In genomic region chr13:84136582-84136981, GRCh38 we compare ENCODE assay signal across 14 cellular contexts.
DNase-seq lines count a peak whose midpoint lies in the region; ATAC-seq, FAIRE-seq and TF ChIP-seq lines count a peak whose summit lies in the region.
"Had no signal": no experiment of that assay in that cellular context is flagged by ENCODE, and none has a peak within 500 bp of the region (broad histone marks: within the 10 kb centered on the region; RNA-seq: fewer than 3 reads in every experiment).

No MANE protein-coding gene starts in this region.

- H3K27me3 ChIP-seq in DND-41 (ENCODE audit: insufficient read depth, low read length, poor library complexity) = no peaks in the 10 kb centered on the region
- no peaks in the 10 kb centered on the region for H3K27me3 ChIP-seq in MM.1S (replicated peaks; ENCODE audit: insufficient read depth, low read length)
- H3K27me3 ChIP-seq: ascending aorta, MG63, Peyer's patch had no signal

- H3F3A ChIP-seq in MM.1S (ENCODE audit: insufficient read depth, low read length) = peaks cover 10% of the 10 kb centered on the region; the same call in 1 of the 2 replicates

- no peak for FAIRE-seq in frontal cortex (lab: Jason Lieb, UNC)

- H3K4me3 ChIP-seq in DND-41 (ENCODE audit: low read depth in 1 of 2, low read length in 2 of 2) = no peak overlapping the region
- no peak overlapping the region for H3K4me3 ChIP-seq in MM.1S (ENCODE audit: low read length)
- H3K4me3 ChIP-seq: ascending aorta, MG63, Peyer's patch had no signal

- no peaks in the 10 kb centered on the region for H3K9me2 ChIP-seq in MM.1S (replicated peaks; ENCODE audit: insufficient read depth, low read length)

- H3K27ac Mint-ChIP-seq in effector memory CD8-positive, alpha-beta T cell = peak overlapping the region; percentile 67 to 93

- no peaks in the 10 kb centered on the region for H3K79me2 ChIP-seq in DND-41 (ENCODE audit: insufficient read depth, low read length)
- no peaks in the 10 kb centered on the region for H3K79me2 ChIP-seq in MM.1S (ENCODE audit: low read length)

- no peaks in the 10 kb centered on the region for H4K20me1 ChIP-seq in DND-41 (ENCODE audit: insufficient read depth, low read length)
- no peaks in the 10 kb centered on the region for H4K20me1 ChIP-seq in MM.1S (ENCODE audit: insufficient read depth, low read length)

- DNase-seq in DND-41 (no peak), MM.1S (no peak), frontal cortex (ENCODE audit: low spot score in 2 of 2) (no peak), NCI-H2107 treated with DMSO at 0.1 percent for 48 hours (lab: John Stamatoyannopoulos, UW; ENCODE audit: unreplicated experiment) (no peak)
- DNase-seq in effector memory CD8-positive, alpha-beta T cell = peak; percentile 6 to 24 (median 22)
- DNase-seq in activated effector memory CD4-positive, alpha-beta T cell treated with Interleukin-2 at 50 U/mL for 16 hours = no peak
- DNase-seq: foreskin fibroblast, islet precursor cell, MG63, NCI-H446, right cardiac atrium had no signal

- H2AFZ ChIP-seq in DND-41 (ENCODE audit: low read depth, low read length) = peak overlapping the region; percentile 23
- peak overlapping the region; percentile 33 for H2AFZ ChIP-seq in MM.1S (ENCODE audit: low read length)

- H3K4me1 ChIP-seq in DND-41 (ENCODE audit: insufficient read depth, low read length) = peaks cover 52% of the 10 kb centered on the region
- peaks cover 24% of the 10 kb centered on the region for H3K4me1 ChIP-seq in MM.1S (ENCODE audit: low read length)
- H3K4me1 ChIP-seq: ascending aorta, Peyer's patch had no signal

- no peak for TF ChIP-seq CTCF in DND-41 (IDR thresholded peaks at IDR 0.05; ENCODE audit: borderline replicate concordance, extremely low read depth, low read length, poor library complexity, severe bottlenecking)
- no peak for TF ChIP-seq CTCF in MM.1S (IDR thresholded peaks at IDR 0.05; ENCODE audit: low read length)

- H3K27ac ChIP-seq in DND-41 (ENCODE audit: low read length) (peak overlapping the region; percentile 93), MM.1S (ENCODE audit: low read length) (peak overlapping the region; percentile 71)
- H3K27ac ChIP-seq: ascending aorta had no signal

- H3K4me2 ChIP-seq in DND-41 (ENCODE audit: insufficient read depth, low read length) (peak overlapping the region; percentile 58), MM.1S (ENCODE audit: low read depth, low read length) (peak overlapping the region; percentile 42; the same call in 1 of the 2 replicates)

- ATAC-seq in DND-41 (ENCODE audit: insufficient read depth, low read depth) (peak; percentile 20), GM19452 (IDR thresholded peaks at IDR 0.05; ENCODE audit: unreplicated experiment) (peak; percentile 37)
- ATAC-seq in effector memory CD8-positive, alpha-beta T cell (replicated peaks) = peak; percentile 65
- ATAC-seq: right cardiac atrium had no signal

- H3K9me3 ChIP-seq in DND-41 (ENCODE audit: insufficient read depth, low read length, severe bottlenecking) = no peaks in the 10 kb centered on the region
- no peaks in the 10 kb centered on the region for H3K9me3 ChIP-seq in MM.1S (replicated peaks; ENCODE audit: insufficient read depth, low read length)
- H3K9me3 ChIP-seq: ascending aorta, MG63, Peyer's patch had no signal

- H3K9ac ChIP-seq in DND-41 (ENCODE audit: low read depth, low read length) (peak overlapping the region; percentile 47), MM.1S (ENCODE audit: low read length) (no peak overlapping the region)

- no peaks in the 10 kb centered on the region for H3K9me3 Mint-ChIP-seq in effector memory CD8-positive, alpha-beta T cell

- H3K36me3 ChIP-seq in DND-41 (ENCODE audit: insufficient read depth, low read length) = no peaks in the 10 kb centered on the region
- H3K36me3 ChIP-seq in MM.1S (replicated peaks; ENCODE audit: insufficient read depth, low read length) = no peaks in the 10 kb centered on the region
- H3K36me3 ChIP-seq: ascending aorta, MG63, Peyer's patch had no signal

- H3K27me3 Mint-ChIP-seq in effector memory CD8-positive, alpha-beta T cell = no peaks in the 10 kb centered on the region

- H3K4me3 Mint-ChIP-seq in effector memory CD8-positive, alpha-beta T cell = peak overlapping the region; percentile 44 to 81

- peaks cover 14 to 28% of the 10 kb centered on the region in 2 donors for H3K4me1 Mint-ChIP-seq in effector memory CD8-positive, alpha-beta T cell (ENCODE audit: low read depth in 2 of 2)

- H3K36me3 Mint-ChIP-seq in effector memory CD8-positive, alpha-beta T cell (ENCODE audit: insufficient read depth) = peaks cover 5% of the 10 kb centered on the region

Comparison
In these comparisons a context has a peak if more than half of its experiments do, and no peak if none do; other contexts are left out.
1. DNase-seq: peak in effector memory CD8-positive, alpha-beta T cell (3 of 3); none in DND-41 (single experiment), MM.1S (single experiment), frontal cortex (0 of 2), NCI-H2107 treated with DMSO at 0.1 percent for 48 hours (single experiment) and activated effector memory CD4-positive, alpha-beta T cell treated with Interleukin-2 at 50 U/mL for 16 hours (single experiment).
2. Peak in every context shown above with its lines, with median percentiles within 50 percentile points of each other: ATAC-seq.